ENCODE assay signal across 24 cellular contexts in genomic region chr21:45026833-45027232, GRCh38. TPM values are rescaled to one million over a fixed set of nuclear protein-coding genes. Genes with fewer than 3 reads are reported as not detected.
DNase-seq lines count a peak whose midpoint lies in the region; ATAC-seq and TF ChIP-seq lines count a peak whose summit lies in the region.
"Had no signal": no experiment of that assay in that cellular context is flagged by ENCODE, and none has a peak within 500 bp of the region (broad histone marks: within the 10 kb centered on the region; RNA-seq: fewer than 3 reads in every experiment).

No MANE protein-coding gene starts in this region.

- H3K27me3 ChIP-seq in ascending aorta, result no peaks in the 10 kb centered on the region
- H3K27me3 ChIP-seq in thoracic aorta (replicated peaks; ENCODE audit: insufficient read depth), result no peaks in the 10 kb centered on the region
- H3K27me3 ChIP-seq in prostate gland (replicated peaks; ENCODE audit: insufficient read depth), result no peaks in the 10 kb centered on the region
- H3K27me3 ChIP-seq: gastrocnemius medialis, sigmoid colon, suprapubic skin had no signal

- peaks cover 26 to 38% of the 10 kb centered on the region in 2 donors for H3K4me1 ChIP-seq in ascending aorta
- H3K4me1 ChIP-seq in thoracic aorta (ENCODE audit: control insufficient read depth in 1 of 2, low read depth in 2 of 2), result peaks cover 22 to 47% of the 10 kb centered on the region in 2 donors
- H3K4me1 ChIP-seq in prostate gland (replicated peaks), result no peaks in the 10 kb centered on the region

- ATAC-seq in thoracic aorta (ENCODE audit: insufficient number of reproducible peaks, low FRiP score, low read depth), result no peak
- ATAC-seq: gastrocnemius medialis, GM12878 had no signal

- no peak for TF ChIP-seq POLR2A in prostate gland (IDR thresholded peaks at IDR 0.05)

- H3K36me3 ChIP-seq in ascending aorta (no peaks in the 10 kb centered on the region), thoracic aorta (no peaks in the 10 kb centered on the region), prostate gland (no peaks in the 10 kb centered on the region)
- H3K36me3 ChIP-seq: gastrocnemius medialis, sigmoid colon, suprapubic skin had no signal

- H3K27ac ChIP-seq in ascending aorta (peak overlapping the region; percentile 87 to 90), thoracic aorta (peak overlapping the region; percentile 83 to 90), prostate gland (no peak overlapping the region)
- H3K27ac ChIP-seq: 22Rv1, gastrocnemius medialis, sigmoid colon, suprapubic skin had no signal

- 96% methylated on average over 13 of the region's 13 CpGs for WGBS in prostate gland

- DNase-seq in NCI-H82 (lab: John Stamatoyannopoulos, UW) (peak; percentile 21), NCI-H82 treated with DMSO at 0.1 percent for 48 hours (lab: John Stamatoyannopoulos, UW; ENCODE audit: unreplicated experiment) (no peak), ascending aorta (ENCODE audit: low spot score in 2 of 2) (no peak), islet precursor cell (peak; percentile 69), thoracic aorta (ENCODE audit: low spot score) (no peak), prostate gland (ENCODE audit: low spot score) (no peak), NCI-H1105 treated with DMSO at 0.1 percent for 48 hours (lab: John Stamatoyannopoulos, UW) (no peak)
- no peak for DNase-seq in activated T-cell treated with anti-CD3 and anti-CD28 coated beads, Interleukin-2, amount 50 U/mL, for 48 hours
- DNase-seq: activated CD4-positive, alpha-beta T cell treated with anti-CD3 and anti-CD28 coated beads, Interleukin-2, amount 50 U/mL, for 4 hours; activated naive CD4-positive, alpha-beta T cell treated with anti-CD3 and anti-CD28 coated beads for 36 hours; amygdala; CD4-positive, CD25-positive, alpha-beta regulatory T cell; gastrocnemius medialis; hypothalamus; Kasumi-1; NCI-H146; NCI-H510A; SHP77; stimulated activated CD4-positive, alpha-beta T cell treated with anti-CD3 and anti-CD28 coated beads, Interleukin-4, amount 100 ng/mL, for 4 hours; stimulated activated naive CD4-positive, alpha-beta T cell had no signal

- H3K4me3 ChIP-seq in ascending aorta, result no peak overlapping the region
- H3K4me3 ChIP-seq in thoracic aorta, result no peak overlapping the region
- H3K4me3 ChIP-seq in prostate gland, result no peak overlapping the region
- H3K4me3 ChIP-seq: gastrocnemius medialis, GM12878, sigmoid colon, suprapubic skin had no signal

- no peak for TF ChIP-seq CTCF in ascending aorta (IDR thresholded peaks at IDR 0.05)
- TF ChIP-seq CTCF in thoracic aorta (IDR thresholded peaks at IDR 0.05), result no peak
- TF ChIP-seq CTCF in prostate gland (IDR thresholded peaks at IDR 0.05), result no peak

- H3K9me3 ChIP-seq in ascending aorta (peaks cover 0 to 9% of the 10 kb centered on the region in 2 donors), thoracic aorta (no peaks in the 10 kb centered on the region), prostate gland (no peaks in the 10 kb centered on the region)
- H3K9me3 ChIP-seq: gastrocnemius medialis, sigmoid colon, suprapubic skin had no signal

- intact Hi-C loops in ascending aorta (cut with DNase I), result no loop called here
- intact Hi-C loops in prostate gland (cut with DNase I), result no loop called here

RNA-seq across cellular contexts. Expression of gene ADARB1, which starts 47.5 kb away (rescaled TPM):
- total RNA-seq in ascending aorta, result 82.9 TPM
- 100 to 1,000 TPM; 124 to 201 TPM for total RNA-seq in thoracic aorta
- total RNA-seq in prostate gland, result 10 to 100 TPM; 21.0 to 30.9 TPM

Comparison
In these comparisons a context has a peak if more than half of its experiments do, and no peak if none do; other contexts are left out.
1. DNase-seq: peak in NCI-H82 (single experiment) and islet precursor cell (single experiment); none in NCI-H82 treated with DMSO at 0.1 percent for 48 hours (single experiment), ascending aorta (0 of 2), thoracic aorta (single experiment), activated T-cell treated with anti-CD3 and anti-CD28 coated beads, Interleukin-2, amount 50 U/mL, for 48 hours (0 of 2), prostate gland (single experiment) and NCI-H1105 treated with DMSO at 0.1 percent for 48 hours (single experiment).
2. H3K27ac ChIP-seq: peak in ascending aorta (2 of 2) and thoracic aorta (2 of 2); none in prostate gland (0 of 2).